In genomic region chr22:40960137-40960536, GRCh38 we compare ENCODE assay signal across 1 cellular context.
TF ChIP-seq lines count a peak whose summit lies in the region.

No MANE protein-coding gene starts in this region.

TF ChIP-seq in GM23338, 12 proteins besides CTCF, POLR2A, EP300 and RAD21 (continued from another document):
- TF ChIP-seq REST (IDR thresholded peaks at IDR 0.05; ENCODE audit: unreplicated experiment) (no peak), JUNB (IDR thresholded peaks at IDR 0.05; ENCODE audit: unreplicated experiment) (no peak), ETS1 (IDR thresholded peaks at IDR 0.05) (no peak), ZNF331 (CRISPR knock-in tag; IDR thresholded peaks at IDR 0.05; ENCODE audit: low read depth) (no peak), NANOG (IDR thresholded peaks at IDR 0.05; ENCODE audit: borderline replicate concordance) (no peak), POLR2AphosphoS5 (IDR thresholded peaks at IDR 0.05; ENCODE audit: low read depth) (no peak), EZH2phosphoT487 (IDR thresholded peaks at IDR 0.05; ENCODE audit: unreplicated experiment) (no peak), ZNF114 (CRISPR knock-in tag; IDR thresholded peaks at IDR 0.05) (no peak), EZH2 (IDR thresholded peaks at IDR 0.05; ENCODE audit: low read depth, unreplicated experiment) (no peak)
